In the genomic region with DNA sequence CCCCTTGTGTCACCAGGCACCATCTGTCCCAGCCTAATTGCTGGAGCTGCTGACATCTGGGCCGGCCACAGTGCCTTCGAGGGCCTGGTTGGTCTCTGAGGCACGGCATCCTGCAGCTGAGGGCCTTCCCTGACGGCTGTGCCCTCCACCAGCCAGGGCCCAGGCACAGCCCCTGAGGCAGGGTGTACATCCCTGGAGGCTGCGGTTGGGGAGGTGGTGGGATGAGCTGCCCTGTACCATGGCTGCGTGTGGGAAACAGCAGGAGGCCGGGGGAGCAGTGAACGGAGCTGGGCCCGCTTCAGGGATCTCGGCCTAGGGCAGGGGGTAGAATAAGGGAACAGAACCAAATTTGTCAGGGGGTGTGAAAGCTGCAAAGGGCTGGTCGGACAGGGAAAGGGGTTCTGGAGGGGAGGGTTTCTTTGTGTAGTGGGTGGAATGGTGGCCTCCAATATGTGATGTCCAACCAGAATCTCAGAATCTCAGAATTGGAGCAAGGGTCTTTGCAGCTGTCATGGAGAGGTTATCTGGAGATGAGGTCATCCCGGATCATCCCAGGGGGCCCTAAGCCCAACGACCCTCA, we compare ENCODE assay signal across 1 cellular context.
A peak's percentile ranks its signal among the peaks of the same experiment; 100 is the strongest.
TF ChIP-seq lines count a peak whose summit lies in the region.

No MANE protein-coding gene starts in this region.

TF ChIP-seq in HepG2, 621 proteins besides CTCF, POLR2A, EP300 and RAD21:
- TF ChIP-seq ZNF264 (CRISPR knock-in tag; IDR thresholded peaks at IDR 0.05) (no peak), ATF7 (IDR thresholded peaks at IDR 0.05) (peak; percentile 38; the same call in 1 of the 2 replicates), ATF7 (CRISPR knock-in tag; IDR thresholded peaks at IDR 0.05) (no peak), GABPB1 (CRISPR knock-in tag; IDR thresholded peaks at IDR 0.05) (peak; percentile 10; the same call in 1 of the 2 replicates)
